8 cellular contexts compared by ENCODE assay signal in genomic region chr17:45019177-45019711, GRCh38. TPM values are rescaled to one million over a fixed set of nuclear protein-coding genes. Genes with fewer than 3 reads are reported as not detected.
DNase-seq lines count a peak whose midpoint lies in the region; ATAC-seq and TF ChIP-seq lines count a peak whose summit lies in the region.

No MANE protein-coding gene starts in this region.

- H3K9me2 ChIP-seq in PC-3 (replicated peaks; ENCODE audit: low read length): no peaks in the 10 kb centered on the region

- H3K9me3 ChIP-seq in PC-3 (ENCODE audit: low read length) (no peaks in the 10 kb centered on the region), heart right ventricle (no peaks in the 10 kb centered on the region), prostate gland (no peaks in the 10 kb centered on the region)

- peaks cover 25% of the 10 kb centered on the region for H3K4me1 Mint-ChIP-seq in HFFc6 (ENCODE audit: low read depth)

- peak overlapping the region; percentile 93 for H2AFZ ChIP-seq in PC-3 (ENCODE audit: low read length)

- H3K4me3 ChIP-seq in PC-3 (ENCODE audit: low read length): peak overlapping the region; percentile 72
- H3K4me3 ChIP-seq in heart right ventricle: peak overlapping the region; percentile 11 to 63 (median 58)
- peak overlapping the region; percentile 36 to 42 for H3K4me3 ChIP-seq in prostate gland

- no peak for TF ChIP-seq POLR2A in prostate gland (IDR thresholded peaks at IDR 0.05)

- ATAC-seq in PC-3 (peak; percentile 68), heart right ventricle (peak; percentile 55 to 75 (median 68)), GM21367 (IDR thresholded peaks at IDR 0.05; ENCODE audit: unreplicated experiment) (no peak), GM18858 (IDR thresholded peaks at IDR 0.05; ENCODE audit: unreplicated experiment) (no peak)

- POLR2A ChIA-PET in PC-3 (lab: Charles Lee; ENCODE audit: unreplicated experiment): interaction anchor here (0.6 kb wide), 1 partner anchor 74 kb away, joined by 3 read pairs; no protein-coding TSS in a partner anchor

- peak overlapping the region; percentile 90 for H3K4me3 Mint-ChIP-seq in HFFc6

- H3K27me3 Mint-ChIP-seq in HFFc6 (ENCODE audit: insufficient read depth): peaks cover 5% of the 10 kb centered on the region

- no peaks in the 10 kb centered on the region for H4K20me1 ChIP-seq in PC-3 (ENCODE audit: low read length)

- DNase-seq in C1 segment of cervical spinal cord (lab: John Stamatoyannopoulos, UW) (peak in 8 of 14 donors; percentile 19 to 60 (median 28)), HFFc6 (no peak), PC-3 (peak; percentile 75), heart right ventricle (peak; percentile 16 to 67), prostate gland (ENCODE audit: low spot score) (no peak)
- peak; percentile 39 for DNase-seq in activated naive CD4-positive, alpha-beta T cell treated with anti-CD3 and anti-CD28 coated beads, Interleukin-2, amount 50 U/mL, for 16 hours

- H3F3A ChIP-seq in PC-3 (ENCODE audit: low read length, unreplicated experiment): no peaks in the 10 kb centered on the region

- H3K9ac ChIP-seq in PC-3 (ENCODE audit: low read length): peak overlapping the region; percentile 68

- 4 to 5% methylated on average over 52 to 54 of the region's 54 CpGs for WGBS in heart right ventricle, 2 donors
- WGBS in prostate gland: 5% methylated on average over 33 of the region's 54 CpGs

- no peak overlapping the region for H3K27ac ChIP-seq in PC-3 (ENCODE audit: low read length)
- peak overlapping the region in 9 of 10 donors; percentile 31 to 72 (median 65) for H3K27ac ChIP-seq in heart right ventricle
- H3K27ac ChIP-seq in prostate gland: peak overlapping the region in 1 of 2 donors; percentile 51

- H3K79me2 ChIP-seq in PC-3 (ENCODE audit: low read length): no peaks in the 10 kb centered on the region

- no peaks in the 10 kb centered on the region for H3K36me3 ChIP-seq in PC-3 (ENCODE audit: low read depth, low read length)
- H3K36me3 ChIP-seq in heart right ventricle: peaks cover 0 to under 1% (median 0%) of the 10 kb centered on the region in 9 donors
- no peaks in the 10 kb centered on the region for H3K36me3 ChIP-seq in prostate gland

- no peak overlapping the region; the same call in 1 of the 2 replicates for H3K27ac Mint-ChIP-seq in HFFc6

- H3K4me1 ChIP-seq in PC-3 (ENCODE audit: insufficient read depth, low read length) (peaks cover 19% of the 10 kb centered on the region; the same call in 1 of the 2 replicates), heart right ventricle (peaks cover 13 to 46% (median 38%) of the 10 kb centered on the region in 9 donors), prostate gland (replicated peaks) (peaks cover 13% of the 10 kb centered on the region)

- CTCF ChIA-PET in PC-3 (lab: Charles Lee): interaction anchor here (0.8 to 4.9 kb wide), 4 partner anchors 73 to 118 kb away, joined by 3 to 45 read pairs (median 3); no protein-coding TSS in a partner anchor

- intact Hi-C loops in PC-3 (cut with micrococcal nuclease): loop anchor here (1.0 to 5.0 kb wide), 2 partner anchors 74 to 77 kb away; no protein-coding TSS in a partner anchor
- intact Hi-C loops in heart right ventricle (cut with DNase I): loop anchor here in 6 of 10 donors (2.0 to 10.0 kb wide), 4 partner anchors 42 to 244 kb away; no protein-coding TSS in a partner anchor
- intact Hi-C loops in prostate gland (cut with DNase I): loop anchor here (2.0 kb wide), 1 partner anchor 38 kb away; no protein-coding TSS in a partner anchor

- no peaks in the 10 kb centered on the region for H3K9me3 Mint-ChIP-seq in HFFc6

- peak overlapping the region; percentile 94 for H3K4me2 ChIP-seq in PC-3 (ENCODE audit: low read length)

- H3K36me3 Mint-ChIP-seq in HFFc6 (ENCODE audit: low read depth): peaks cover 4% of the 10 kb centered on the region; the same call in 1 of the 2 replicates

- peak; percentile 67 for TF ChIP-seq CTCF in HFFc6 (IDR thresholded peaks at IDR 0.05)
- peak; percentile 49 for TF ChIP-seq CTCF in PC-3 (conservative IDR thresholded peaks at IDR 0.05; ENCODE audit: low read depth, low read length)
- peak; percentile 26 to 68 (median 49) for TF ChIP-seq CTCF in heart right ventricle (IDR thresholded peaks at IDR 0.05)
- peak in 3 of 4 experiments; percentile 37 to 75 (median 58) for TF ChIP-seq CTCF in prostate gland (IDR thresholded peaks at IDR 0.05)

- no peaks in the 10 kb centered on the region for H3K27me3 ChIP-seq in PC-3 (ENCODE audit: low read length)
- H3K27me3 ChIP-seq in heart right ventricle: peaks cover 0 to 44% (median 0%) of the 10 kb centered on the region in 7 donors
- no peaks in the 10 kb centered on the region for H3K27me3 ChIP-seq in prostate gland (replicated peaks; ENCODE audit: insufficient read depth)

- BruUV-seq in PC-3 (replicated peaks; lab: Mats Ljungman, UMichigan): no TSS peak

RNA-seq across cellular contexts. Expression of gene DCAKD, which starts 32.2 kb away (rescaled TPM):
- total RNA-seq in HFFc6 (2021; fragmentation: NEBNext Ultra II Directional; extraction: Animal tissue kit (Norgen Biotek cat#: 25700)): 10 to 100 TPM; 34.0 to 38.9 (median 35.8) TPM
- total RNA-seq in PC-3 (2014; rRNA removed): 56.2 and 59.5 TPM in 2 replicates
- 10 to 100 TPM; 28.1 to 46.2 (median 32.7) TPM for total RNA-seq in heart right ventricle
- polyA plus RNA-seq in heart right ventricle: 10 to 100 TPM; 21.1 to 22.9 TPM
- 100 to 1,000 TPM in 1 of 2 donors, 10 to 100 TPM in 1; 91.1 to 111 TPM for total RNA-seq in prostate gland

RNA-seq across cellular contexts. Expression of gene NMT1, which starts 41.9 kb away (rescaled TPM):
- 100 to 1,000 TPM; 135 to 152 (median 142) TPM for total RNA-seq in HFFc6 (2021; fragmentation: NEBNext Ultra II Directional; extraction: Animal tissue kit (Norgen Biotek cat#: 25700))
- 99.2 and 117 TPM in 2 replicates for total RNA-seq in PC-3 (2014; rRNA removed)
- total RNA-seq in heart right ventricle: 100 to 1,000 TPM in 1 of 10 donors, 10 to 100 TPM in 9; 60.6 to 110 (median 74.4) TPM
- polyA plus RNA-seq in heart right ventricle: 10 to 100 TPM; 40.9 to 68.5 TPM
- total RNA-seq in prostate gland: 10 to 100 TPM; 39.4 to 68.5 TPM

RNA-seq across cellular contexts. Expression of gene C1QL1, which starts 51.1 kb away (rescaled TPM):
- under 1 TPM in 5 of 6 experiments, not detected in 1; 0.19 to 0.36 (median 0.25) TPM for total RNA-seq in HFFc6 (2021; fragmentation: NEBNext Ultra II Directional; extraction: Animal tissue kit (Norgen Biotek cat#: 25700))
- total RNA-seq in PC-3 (2014; rRNA removed): 2.8 and 4.1 TPM in 2 replicates
- total RNA-seq in heart right ventricle: 10 to 100 TPM in 2 of 10 donors, 1 to 10 TPM in 5, under 1 TPM in 3; 0.37 to 25.6 (median 1.1) TPM
- 10 to 100 TPM in 1 of 2 donors, 1 to 10 TPM in 1; 2.2 to 12.7 TPM for polyA plus RNA-seq in heart right ventricle
- 1 to 10 TPM in 1 of 2 donors, under 1 TPM in 1; 0.87 to 1.1 TPM for total RNA-seq in prostate gland

Comparison
In these comparisons a context has a peak if more than half of its experiments do, and no peak if none do; other contexts are left out.
1. DNase-seq: peak in C1 segment of cervical spinal cord (8 of 14), PC-3 (single experiment), activated naive CD4-positive, alpha-beta T cell treated with anti-CD3 and anti-CD28 coated beads, Interleukin-2, amount 50 U/mL, for 16 hours (single experiment) and heart right ventricle (2 of 2); none in HFFc6 (single experiment) and prostate gland (single experiment).
2. ATAC-seq: peak in PC-3 (single experiment) and heart right ventricle (8 of 8); none in GM21367 (single experiment) and GM18858 (single experiment).
3. Peak in every context shown above with its lines, with median percentiles within 50 percentile points of each other: CTCF ChIP-seq and H3K4me3 ChIP-seq.